Comparison of ENCODE assay signal across 8 cellular contexts in genomic region chr17:77208217-77208808, GRCh38.
A peak's percentile ranks its signal among the peaks of the same experiment; 100 is the strongest.
DNase-seq lines count a peak whose midpoint lies in the region; ATAC-seq lines count a peak whose summit lies in the region.

No MANE protein-coding gene starts in this region.

- ATAC-seq in GM21825 (IDR thresholded peaks at IDR 0.05; ENCODE audit: unreplicated experiment), result no peak
- ATAC-seq in GM18519 (IDR thresholded peaks at IDR 0.05; ENCODE audit: low FRiP score, unreplicated experiment), result no peak

- DNase-seq in AML-193 (lab: John Stamatoyannopoulos, UW) (peak; percentile 4 to 40), M059J (ENCODE audit: low read depth) (peak; percentile 52), dermis blood vessel endothelial cell (peak; percentile 68), midbrain (lab: John Stamatoyannopoulos, UW) (peak; percentile 65), CD1c-positive myeloid dendritic cell (ENCODE audit: extremely low spot score) (no peak), mesenteric fat pad (ENCODE audit: low spot score) (no peak)

Comparison
In these comparisons a context has a peak if more than half of its experiments do, and no peak if none do; other contexts are left out.
1. DNase-seq: peak in AML-193 (2 of 2), M059J (single experiment), dermis blood vessel endothelial cell (single experiment) and midbrain (single experiment); none in CD1c-positive myeloid dendritic cell (single experiment) and mesenteric fat pad (single experiment).